ENCODE assay signal across 8 cellular contexts in genomic region chr9:34589656-34590375, GRCh38. TPM values are rescaled to one million over a fixed set of nuclear protein-coding genes. Genes with fewer than 3 reads are reported as not detected.
DNase-seq lines count a peak whose midpoint lies in the region; ATAC-seq lines count a peak whose summit lies in the region.

CNTFR (minus strand) TSS chr9:34589724; CDS start chr9:34568981, 20,743 bp downstream.

- H3K4me3 Mint-ChIP-seq in activated naive CD8-positive, alpha-beta T cell = peak within 1 kb of the TSS; percentile 83

- peaks cover 100% of the 10 kb centered on the region for H3K27me3 ChIP-seq in HUES64 (ENCODE audit: insufficient read depth, low read length)

- no peaks in the 10 kb centered on the region for H3K36me3 ChIP-seq in HUES64 (ENCODE audit: insufficient read depth, low read length)

- WGBS in HUES64 = under 1% methylated on average over 100 of the region's 100 CpGs

- H3K4me1 ChIP-seq in HUES64 (ENCODE audit: insufficient read depth, low read length) = peaks cover 37% of the 10 kb centered on the region

- peak; percentile 43 for DNase-seq in AG08396 (ENCODE audit: low spot score)
- peak; percentile 54 for DNase-seq in hippocampal formation (lab: John Stamatoyannopoulos, UW)
- DNase-seq in retina = peak; percentile 85
- DNase-seq in Kasumi-1 (lab: John Stamatoyannopoulos, UW) = no peak

- H3K36me3 Mint-ChIP-seq in activated naive CD8-positive, alpha-beta T cell = no peaks in the 10 kb centered on the region

- no peaks in the 10 kb centered on the region for H3K9me3 Mint-ChIP-seq in activated naive CD8-positive, alpha-beta T cell (ENCODE audit: low read depth)

- peaks cover 46% of the 10 kb centered on the region for H3K27me3 Mint-ChIP-seq in activated naive CD8-positive, alpha-beta T cell

- peak within 1 kb of the TSS; percentile 21; the same call in 1 of the 2 replicates for H3K9ac ChIP-seq in HUES64 (ENCODE audit: low read depth, low read length)

- ATAC-seq in HG02885 (IDR thresholded peaks at IDR 0.05; ENCODE audit: poor library complexity, unreplicated experiment) (no peak), GM21717 (IDR thresholded peaks at IDR 0.05; ENCODE audit: unreplicated experiment) (no peak)

- no peak within 1 kb of the TSS for H3K27ac ChIP-seq in HUES64 (ENCODE audit: low read depth, low read length)

- H3K4me1 Mint-ChIP-seq in activated naive CD8-positive, alpha-beta T cell (ENCODE audit: low read depth) = peaks cover 33% of the 10 kb centered on the region

- H3K4me3 ChIP-seq in HUES64 (ENCODE audit: low read length) = peak within 1 kb of the TSS; percentile 56

- no peaks in the 10 kb centered on the region for H3K9me3 ChIP-seq in HUES64 (ENCODE audit: insufficient read depth, low read depth, low read length)

- H3K27ac Mint-ChIP-seq in activated naive CD8-positive, alpha-beta T cell = peak within 1 kb of the TSS; percentile 28

RNA-seq across cellular contexts. Expression of gene CNTFR, which starts in this region (rescaled TPM):
- 26.9 TPM for polyA plus RNA-seq in HUES64 (2013, experiment 1 of 2)
- 48.1 TPM for polyA plus RNA-seq in HUES64 (2013, experiment 2 of 2)

Comparison
In these comparisons a context has a peak if more than half of its experiments do, and no peak if none do; other contexts are left out.
1. DNase-seq: peak in AG08396 (single experiment), hippocampal formation (2 of 2) and retina (single experiment); none in Kasumi-1 (0 of 2).